ENCODE assay signal across 13 cellular contexts in genomic region chrX:139892512-139892911, GRCh38. TPM values are rescaled to one million over a fixed set of nuclear protein-coding genes. Genes with fewer than 3 reads are reported as not detected.
DNase-seq lines count a peak whose midpoint lies in the region; ATAC-seq and TF ChIP-seq lines count a peak whose summit lies in the region.
"Had no signal": no experiment of that assay in that cellular context is flagged by ENCODE, and none has a peak within 500 bp of the region (broad histone marks: within the 10 kb centered on the region; RNA-seq: fewer than 3 reads in every experiment).

No MANE protein-coding gene starts in this region.

- intact Hi-C loops in left colon (cut with DNase I, micrococcal nuclease) = no loop called here

- H3K4me3 ChIP-seq in GM12865 (ENCODE audit: low read depth, low read length) = no peak overlapping the region
- H3K4me3 ChIP-seq: smooth muscle cell had no signal

- no peak for TF ChIP-seq CTCF in GM12865 (IDR thresholded peaks at IDR 0.05; ENCODE audit: insufficient read depth, low read depth, low read length, missing control alignments)

- DNase-seq in GM12865 (ENCODE audit: low read depth) (peak; percentile 60), DMS 273 treated with DMSO at 0.1 percent for 48 hours (lab: John Stamatoyannopoulos, UW) (no peak), NCI-H345 (lab: John Stamatoyannopoulos, UW) (no peak), left colon (no peak), COR-L47 (lab: John Stamatoyannopoulos, UW) (no peak)
- DNase-seq: activated T-cell treated with anti-CD3 and anti-CD28 coated beads, Interleukin-2, amount 50 U/mL, for 24 hours; effector memory CD4-positive, alpha-beta T cell; glutamatergic neuron; left cardiac atrium had no signal

- ATAC-seq in GM19372 (IDR thresholded peaks at IDR 0.05; ENCODE audit: low read depth, unreplicated experiment) (peak; percentile 60), HG02840 (IDR thresholded peaks at IDR 0.05; ENCODE audit: low FRiP score, unreplicated experiment) (peak; percentile 67), HG03565 (IDR thresholded peaks at IDR 0.05; ENCODE audit: unreplicated experiment) (peak; percentile 82), left colon (no peak)

RNA-seq across cellular contexts. Expression of gene ATP11C, which starts 40.3 kb away (rescaled TPM):
- 10 to 100 TPM; 12.8 to 13.3 TPM for total RNA-seq in left colon
